20 cellular contexts compared by ENCODE assay signal in genomic region chr15:23026218-23026617, GRCh38. TPM values are rescaled to one million over a fixed set of nuclear protein-coding genes. Genes with fewer than 3 reads are reported as not detected.
A peak's percentile ranks its signal among the peaks of the same experiment; 100 is the strongest.
DNase-seq lines count a peak whose midpoint lies in the region; ATAC-seq, FAIRE-seq and TF ChIP-seq lines count a peak whose summit lies in the region.
"Had no signal": no experiment of that assay in that cellular context is flagged by ENCODE, and none has a peak within 500 bp of the region (broad histone marks: within the 10 kb centered on the region; RNA-seq: fewer than 3 reads in every experiment).

No MANE protein-coding gene starts in this region.

- H4K91ac ChIP-seq in IMR-90 (ENCODE audit: insufficient read depth, low read depth, low read length), result no peak overlapping the region

- TF ChIP-seq CTCF in A549 (IDR thresholded peaks at IDR 0.05) (no peak), IMR-90 (conservative IDR thresholded peaks at IDR 0.05; ENCODE audit: low read depth, low read length) (no peak)

- H3K27me3 ChIP-seq in IMR-90 (ENCODE audit: control insufficient read depth, insufficient read depth, low read length), result no peaks in the 10 kb centered on the region
- H3K27me3 ChIP-seq: BLaER1 treated with 17β-estradiol and CSF1 and Interleukin-3, amounts not matched to agents 10 nM and 100 nM had no signal

- H3K36me3 ChIP-seq in IMR-90 (ENCODE audit: control insufficient read depth, insufficient read depth, low read length), result peaks cover 39% of the 10 kb centered on the region

- no peak for TF ChIP-seq RAD21 in A549 (conservative IDR thresholded peaks at IDR 0.05 in 1 of 2, IDR thresholded peaks at IDR 0.05 in 1 of 2)
- TF ChIP-seq RAD21 in IMR-90 (IDR thresholded peaks at IDR 0.05; ENCODE audit: low read length), result no peak

- H3K9me1 ChIP-seq in IMR-90 (ENCODE audit: insufficient read depth, low read length), result no peaks in the 10 kb centered on the region

- no peaks in the 10 kb centered on the region; a peak in 1 of 4 replicates for H3K79me1 ChIP-seq in IMR-90 (ENCODE audit: low read depth in 1 of 2, low read length in 2 of 2)

- H3K4me3 ChIP-seq in A549 (no peak overlapping the region), IMR-90 (ENCODE audit: insufficient read depth, low read depth, low read length) (no peak overlapping the region)
- H3K4me3 ChIP-seq: BLaER1 treated with 17β-estradiol and CSF1 and Interleukin-3, amounts not matched to agents 10 nM and 100 nM had no signal

- H2AK5ac ChIP-seq in IMR-90 (ENCODE audit: low read depth, low read length), result no peak overlapping the region

- H4K8ac ChIP-seq in IMR-90 (ENCODE audit: low read depth in 2 of 2, low read length in 2 of 2), result no peak overlapping the region

- H2BK5ac ChIP-seq in IMR-90 (ENCODE audit: low read depth, low read length, poor library complexity, severe bottlenecking), result no peak overlapping the region

- no peak overlapping the region for H2BK120ac ChIP-seq in IMR-90 (ENCODE audit: low read depth, low read length)

- H3K18ac ChIP-seq in IMR-90 (ENCODE audit: low read depth, low read length), result no peak overlapping the region

- H2BK15ac ChIP-seq in IMR-90 (ENCODE audit: low read depth, low read length), result no peak overlapping the region

- no peak overlapping the region for H3K56ac ChIP-seq in IMR-90 (ENCODE audit: extremely low read depth, insufficient read depth, low read length)

- CTCF ChIA-PET in A549 (lab: Yijun Ruan, JAX), result interaction anchor here (1.4 kb wide), 1 partner anchor 10 kb away, joined by 5 read pairs; no protein-coding TSS in a partner anchor
- CTCF ChIA-PET in IMR-90 (lab: Yijun Ruan, JAX), result interaction anchor here (1.4 kb wide), 1 partner anchor 10 kb away, joined by 4 read pairs; no protein-coding TSS in a partner anchor

- H3K9me3 ChIP-seq in A549 (no peaks in the 10 kb centered on the region), IMR-90 (ENCODE audit: control insufficient read depth, insufficient read depth, low read length) (no peaks in the 10 kb centered on the region)
- H3K9me3 ChIP-seq: BLaER1 treated with 17β-estradiol and CSF1 and Interleukin-3, amounts not matched to agents 10 nM and 100 nM; Caco-2 had no signal

- 87% methylated on average over 1 of the region's 1 CpG for WGBS in A549 (ENCODE audit: missing lambda C conversion rate)
- WGBS in IMR-90 (ENCODE audit: extremely low coverage in 2 of 2, insufficient read length in 1 of 2), 2 experiments, result no CpG with 5 or more reads among the region's 1 CpG

- BruUV-seq in IMR-90 (replicated peaks; lab: Mats Ljungman, UMichigan), result no TSS peak

- no peak overlapping the region for H2BK20ac ChIP-seq in IMR-90 (ENCODE audit: low read depth, low read length)

- TF ChIP-seq POLR2A in A549 (IDR thresholded peaks at IDR 0.05; ENCODE audit: low read length) (no peak), IMR-90 (IDR thresholded peaks at IDR 0.05; ENCODE audit: low read depth, low read length) (no peak)

- intact Hi-C loops in IMR-90 (cut with micrococcal nuclease), result loop anchor here (5.0 kb wide), 1 partner anchor 109 kb away; no protein-coding TSS in a partner anchor

- no peaks in the 10 kb centered on the region for H4K20me1 ChIP-seq in IMR-90 (ENCODE audit: insufficient read depth, low read length)

- no peak overlapping the region for H2AFZ ChIP-seq in IMR-90 (replicated peaks; ENCODE audit: low read length, poor library complexity)

- H3K27ac ChIP-seq in A549 (no peak overlapping the region), IMR-90 (ENCODE audit: insufficient read depth, low read length) (no peak overlapping the region)
- H3K27ac ChIP-seq: BLaER1 treated with 17β-estradiol and CSF1 and Interleukin-3, amounts not matched to agents 10 nM and 100 nM; C4-2B had no signal

- no peak for ATAC-seq in A549
- no peak for ATAC-seq in IMR-90 (ENCODE audit: low read depth)
- ATAC-seq in HG02840 (IDR thresholded peaks at IDR 0.05; ENCODE audit: low FRiP score, unreplicated experiment), result no peak
- ATAC-seq: CD8-positive, alpha-beta T cell had no signal

- H3K9ac ChIP-seq in IMR-90 (ENCODE audit: low read depth, low read length), result no peak overlapping the region
- H3K9ac ChIP-seq: BLaER1 treated with 17β-estradiol and CSF1 and Interleukin-3, amounts not matched to agents 10 nM and 100 nM had no signal

- DNase-seq in A549 (ENCODE audit: low read depth in 1 of 2, low spot score in 1 of 2) (no peak), IMR-90 (no peak), superior temporal gyrus (ENCODE audit: extremely low spot score) (peak; percentile 2), NCI-H510A (lab: John Stamatoyannopoulos, UW) (no peak)
- DNase-seq: 8988T; AML-193; Caco-2; Calu3; CD4-positive, alpha-beta T cell; CD8-positive, alpha-beta T cell; DMS79 treated with DMSO at 0.1 percent for 48 hours; GF-D8 had no signal

- H4K5ac ChIP-seq in IMR-90 (ENCODE audit: low read depth, low read length), result no peak overlapping the region

- H2AK9ac ChIP-seq in IMR-90 (replicated peaks; ENCODE audit: low read depth, low read length, poor library complexity), result no peak overlapping the region

- no peak overlapping the region for H3K4ac ChIP-seq in IMR-90 (ENCODE audit: low read depth, low read length)

- POLR2A ChIA-PET in A549 (lab: Yijun Ruan, JAX), result interaction anchor here (5.0 kb wide), 1 partner anchor 13 kb away, joined by 34 read pairs; the partner anchor contains the start of gene TUBGCP5
- POLR2A ChIA-PET in IMR-90 (lab: Charles Lee; ENCODE audit: unreplicated experiment), result no interaction called here

- in situ Hi-C loops in IMR-90 (cut with MboI; ENCODE audit: low sequenced_read_pairs), result no loop called here

- H3K4me1 ChIP-seq in A549 (no peaks in the 10 kb centered on the region), IMR-90 (ENCODE audit: control insufficient read depth, insufficient read depth, low read length) (no peaks in the 10 kb centered on the region)
- H3K4me1 ChIP-seq: BLaER1 treated with 17β-estradiol and CSF1 and Interleukin-3, amounts not matched to agents 10 nM and 100 nM; Caco-2 had no signal

- H3K4me2 ChIP-seq in A549 (no peak overlapping the region), IMR-90 (ENCODE audit: low read depth, low read length) (no peak overlapping the region)
- H3K4me2 ChIP-seq: BLaER1 treated with 17β-estradiol and CSF1 and Interleukin-3, amounts not matched to agents 10 nM and 100 nM had no signal

- dilution Hi-C loops in IMR-90 (cut with HindIII; ENCODE audit: low sequenced_read_pairs, unreplicated experiment), result no loop called here

- H3K23ac ChIP-seq in IMR-90 (ENCODE audit: low read depth, low read length), result no peak overlapping the region

- FAIRE-seq in A549 (lab: Jason Lieb, UNC), result no peak
- FAIRE-seq: A204.1, D721Med, G401.6, GM12891, GM19239 had no signal

- no peak for TF ChIP-seq EP300 in A549 (IDR thresholded peaks at IDR 0.05)

- H3K14ac ChIP-seq in IMR-90 (replicated peaks; ENCODE audit: low read depth, low read length), result no peak overlapping the region

TF ChIP-seq in A549, 52 proteins besides CTCF, POLR2A, EP300 and RAD21:
- TF ChIP-seq MAFK (IDR thresholded peaks at IDR 0.05; ENCODE audit: partially characterized antibody), result peak; percentile 63
- no peak for TF ChIP-seq CEBPB (IDR thresholded peaks at IDR 0.05)

TF ChIP-seq in IMR-90, 13 proteins besides CTCF, POLR2A, EP300 and RAD21:
- TF ChIP-seq, protein P1, sequence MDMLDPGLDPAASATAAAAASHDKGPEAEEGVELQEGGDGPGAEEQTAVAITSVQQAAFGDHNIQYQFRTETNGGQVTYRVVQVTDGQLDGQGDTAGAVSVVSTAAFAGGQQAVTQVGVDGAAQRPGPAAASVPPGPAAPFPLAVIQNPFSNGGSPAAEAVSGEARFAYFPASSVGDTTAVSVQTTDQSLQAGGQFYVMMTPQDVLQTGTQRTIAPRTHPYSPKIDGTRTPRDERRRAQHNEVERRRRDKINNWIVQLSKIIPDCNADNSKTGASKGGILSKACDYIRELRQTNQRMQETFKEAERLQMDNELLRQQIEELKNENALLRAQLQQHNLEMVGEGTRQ (IDR thresholded peaks at IDR 0.05; ENCODE audit: low read depth, low read length), result no peak
- peak; percentile 34; the same call in 1 of the 2 replicates for TF ChIP-seq MAFK (IDR thresholded peaks at IDR 0.05; ENCODE audit: low read depth, low read length)

RNA-seq across cellular contexts. Expression of gene TUBGCP5, which starts 13.2 kb away (rescaled TPM):
- polyA plus RNA-seq in A549 (2011; rRNA removed) (35.5 and 41.0 TPM in 2 replicates), A549 (2017; fragmentation: RNase III; extraction: RNeasy Plus Mini Kit Qiagen cat#74134 plus additional on column Dnase treatment) (26.3 to 31.5 TPM (median 31.1 TPM) in 3 replicates), IMR-90 (2012; rRNA removed) (11.2 and 13.0 TPM in 2 replicates)
- 13.7 and 14.6 TPM in 2 replicates for polyA plus RNA-seq in A549 (2012; cell fraction: cytosol; rRNA removed)
- polyA plus RNA-seq in A549 (2012; cell fraction: nucleus; rRNA removed), result 15.4 and 21.0 TPM in 2 replicates
- 23.1 and 23.8 TPM in 2 replicates for polyA minus RNA-seq in A549 (2011; rRNA and poly(A)+ RNA removed)
- total RNA-seq in IMR-90 (2012; rRNA removed), result 19.4 and 20.0 TPM in 2 replicates
- 2.8 and 4.4 TPM in 2 replicates for polyA plus RNA-seq in IMR-90 (2012; cell fraction: cytosol; rRNA removed)
- 6.0 and 20.8 TPM in 2 replicates for polyA plus RNA-seq in IMR-90 (2012; cell fraction: nucleus; rRNA removed; ENCODE audit: low replicate concordance)

RNA-seq across cellular contexts. Expression of gene CYFIP1, which starts 46.0 kb away (rescaled TPM):
- polyA plus RNA-seq in A549 (2011; rRNA removed) (68.2 and 83.3 TPM in 2 replicates), A549 (2017; fragmentation: RNase III; extraction: RNeasy Plus Mini Kit Qiagen cat#74134 plus additional on column Dnase treatment) (69.4 to 71.2 TPM (median 70.8 TPM) in 3 replicates), IMR-90 (2012; rRNA removed) (51.4 and 58.4 TPM in 2 replicates)
- 60.4 TPM in 2 replicates for polyA plus RNA-seq in A549 (2012; cell fraction: cytosol; rRNA removed)
- 124 and 168 TPM in 2 replicates for polyA plus RNA-seq in A549 (2012; cell fraction: nucleus; rRNA removed)
- 112 and 132 TPM in 2 replicates for polyA minus RNA-seq in A549 (2011; rRNA and poly(A)+ RNA removed)
- 144 and 163 TPM in 2 replicates for total RNA-seq in IMR-90 (2012; rRNA removed)
- 57.6 and 73.1 TPM in 2 replicates for polyA plus RNA-seq in IMR-90 (2012; cell fraction: cytosol; rRNA removed)
- polyA plus RNA-seq in IMR-90 (2012; cell fraction: nucleus; rRNA removed; ENCODE audit: low replicate concordance), result 66.3 and 101 TPM in 2 replicates
